Comparison of ENCODE assay signal across 1 cellular context in genomic region chr15:70245932-70246622, GRCh38.
TF ChIP-seq lines count a peak whose summit lies in the region.

No MANE protein-coding gene starts in this region.

TF ChIP-seq in HCT116, 20 proteins besides CTCF, POLR2A, EP300 and RAD21 (continued from another document):
- TF ChIP-seq YY1 (IDR thresholded peaks at IDR 0.05; ENCODE audit: extremely low read depth, insufficient replicate concordance, low read depth, low read length) (no peak), ZNF274 (IDR thresholded peaks at IDR 0.05; ENCODE audit: low read depth, low read length) (no peak), MAX (IDR thresholded peaks at IDR 0.05) (no peak), SP1 (IDR thresholded peaks at IDR 0.05; ENCODE audit: low read depth) (peak; percentile 36; the same call in 1 of the 2 replicates), EGR1 (IDR thresholded peaks at IDR 0.05; ENCODE audit: low read depth) (no peak), TCF7L2 (IDR thresholded peaks at IDR 0.05; ENCODE audit: borderline replicate concordance, extremely low read depth, insufficient read depth, insufficient read length) (no peak), FOSL1 (IDR thresholded peaks at IDR 0.05; ENCODE audit: low read depth) (peak; percentile 64), EZH2 (IDR thresholded peaks at IDR 0.05) (no peak), POLR2AphosphoS5 (IDR thresholded peaks at IDR 0.05; ENCODE audit: low read depth, low read length) (0 out of 2 replicates have a peak, but pooled peaks have one; percentile 32)
TF ChIP-seq in HCT116: peak in this region for 4.
